Comparison of ENCODE assay signal across 20 cellular contexts in genomic region chr19:30361721-30362120, GRCh38. TPM values are rescaled to one million over a fixed set of nuclear protein-coding genes. Genes with fewer than 3 reads are reported as not detected.
"Had no signal": no experiment of that assay in that cellular context is flagged by ENCODE, and none has a peak within 500 bp of the region (broad histone marks: within the 10 kb centered on the region; RNA-seq: fewer than 3 reads in every experiment).

No MANE protein-coding gene starts in this region.

- DNase-seq: activated CD4-positive, alpha-beta memory T cell treated with anti-CD3 and anti-CD28 coated beads for 36 hours; activated CD4-positive, alpha-beta T cell treated with anti-CD3 and anti-CD28 coated beads for 48 hours; activated gamma-delta T cell treated with Interleukin-2 at 50 U/mL for 16 hours; activated T-cell treated with anti-CD3 and anti-CD28 coated beads, Interleukin-2, amount 50 U/mL, for 1 hour; aorta; cortex of kidney; left ventricle myocardium superior; mammary epithelial cell; midbrain; retina; spleen; stimulated activated CD4-positive, alpha-beta T cell treated with anti-CD3 and anti-CD28 coated beads, Interleukin-4, amount 100 ng/mL, for 1 hour; stimulated activated naive CD4-positive, alpha-beta T cell; SW 1271; T-helper 17 cell; thyroid gland; upper lobe of right lung had no signal

- H3K4me1 ChIP-seq: thyroid gland, upper lobe of right lung had no signal

- H3K4me3 ChIP-seq: SK-N-MC, spleen, thyroid gland, upper lobe of right lung had no signal

- ATAC-seq: left ventricle myocardium superior; natural killer cell treated with Interleukin-12 subunit alpha and Interleukin-12 subunit beta and Interleukin-15 and Interleukin-18, amount 100 ng/mL, for 72 hours; T-helper 17 cell; upper lobe of right lung had no signal

- H3K9me3 ChIP-seq: spleen, thyroid gland, upper lobe of right lung had no signal

- H3K36me3 ChIP-seq: spleen, thyroid gland, upper lobe of right lung had no signal

- H3K27me3 ChIP-seq: thyroid gland, upper lobe of right lung had no signal

- H3K27ac ChIP-seq: epithelial cell of prostate, SK-N-MC, thyroid gland, upper lobe of right lung had no signal

RNA-seq across cellular contexts. Expression of gene ZNF536, which starts 10.5 kb away (rescaled TPM):
- total RNA-seq: activated CD4-positive, alpha-beta memory T cell treated with anti-CD3 and anti-CD28 coated beads for 36 hours; mammary epithelial cell; natural killer cell treated with Interleukin-12 subunit alpha and Interleukin-12 subunit beta and Interleukin-15 and Interleukin-18, amount 100 ng/mL, for 72 hours; T-helper 17 cell had no signal
